In genomic region chr6:26420607-26421235, GRCh38 we compare ENCODE assay signal across 8 cellular contexts. TPM values are rescaled to one million over a fixed set of nuclear protein-coding genes. Genes with fewer than 3 reads are reported as not detected.
DNase-seq lines count a peak whose midpoint lies in the region; ATAC-seq, FAIRE-seq and TF ChIP-seq lines count a peak whose summit lies in the region.

No MANE protein-coding gene starts in this region.

- no peak overlapping the region for H3K4me3 Mint-ChIP-seq in WTC11
- no peak overlapping the region for H3K4me3 Mint-ChIP-seq in activated T-helper 2 cell treated with anti-CD3 and anti-CD28 coated beads, Interferon-gamma antibody, Interleukin-2, Interleukin-4, amounts not matched to agents 10 μg/mL and 5 μg/mL and 100 μg/mL, durations not matched to agents 14 hours and 24 hours and 36 hours (ENCODE audit: low read depth)

- H3K9me3 Mint-ChIP-seq in WTC11: peaks cover 29% of the 10 kb centered on the region
- peaks cover 29% of the 10 kb centered on the region for H3K9me3 Mint-ChIP-seq in activated T-helper 2 cell treated with anti-CD3 and anti-CD28 coated beads, Interferon-gamma antibody, Interleukin-2, Interleukin-4, amounts not matched to agents 10 μg/mL and 5 μg/mL and 100 μg/mL, durations not matched to agents 14 hours and 24 hours and 36 hours

- FAIRE-seq in HTR-8/SVneo (lab: Jason Lieb, UNC): no peak

- ATAC-seq in WTC11 (peak; percentile 38), foreskin keratinocyte (peak; percentile 11), GM21737 (IDR thresholded peaks at IDR 0.05; ENCODE audit: unreplicated experiment) (no peak)

- intact Hi-C loops in activated T-helper 2 cell treated with anti-CD3 and anti-CD28 coated beads, Interferon-gamma antibody, Interleukin-2, Interleukin-4, amounts not matched to agents 10 μg/mL and 5 μg/mL and 100 μg/mL, durations not matched to agents 14 hours and 24 hours and 36 hours (cut with micrococcal nuclease): loop anchor here (2.0 to 5.0 kb wide), 4 partner anchors 20 to 78 kb away; partner anchors contain the start of genes BTN2A1, BTN2A2 and BTN3A3

- DNase-seq in stimulated activated CD4-positive, alpha-beta T cell treated with anti-CD3 and anti-CD28 coated beads, Interleukin-12 subunit alpha, Interleukin-12 subunit beta, amount 100 ng/mL, for 4 hours: peak; percentile 12
- no peak for DNase-seq in stimulated activated CD4-positive, alpha-beta T cell treated with anti-CD3 and anti-CD28 coated beads, Interleukin-2, amount 100 ng/mL, for 48 hours
- DNase-seq in HTR-8/SVneo (ENCODE audit: insufficient read length, low spot score) (peak; percentile 32), WTC11 (ENCODE audit: low spot score) (peak; percentile 24), foreskin keratinocyte (peak in 1 of 2 donors; percentile 36), non-pigmented ciliary epithelial cell (ENCODE audit: low read depth) (peak; percentile 13)
- DNase-seq in activated T-helper 2 cell treated with anti-CD3 and anti-CD28 coated beads, Interferon-gamma antibody, Interleukin-2, Interleukin-4, amounts not matched to agents 10 μg/mL and 5 μg/mL and 100 μg/mL, durations not matched to agents 14 hours and 24 hours and 36 hours (ENCODE audit: low spot score): no peak

- no peaks in the 10 kb centered on the region for H3K27me3 ChIP-seq in foreskin keratinocyte

- TF ChIP-seq CTCF in WTC11 (IDR thresholded peaks at IDR 0.05): no peak
- TF ChIP-seq CTCF in foreskin keratinocyte (conservative IDR thresholded peaks at IDR 0.05): peak; percentile 60

- peaks cover 17% of the 10 kb centered on the region for H3K36me3 Mint-ChIP-seq in WTC11
- peaks cover 26% of the 10 kb centered on the region for H3K36me3 Mint-ChIP-seq in activated T-helper 2 cell treated with anti-CD3 and anti-CD28 coated beads, Interferon-gamma antibody, Interleukin-2, Interleukin-4, amounts not matched to agents 10 μg/mL and 5 μg/mL and 100 μg/mL, durations not matched to agents 14 hours and 24 hours and 36 hours (ENCODE audit: low read depth)

- H3K4me1 ChIP-seq in foreskin keratinocyte: peaks cover 4% of the 10 kb centered on the region

- CTCF ChIA-PET in WTC11 (lab: Charles Lee): interaction anchor here (1.0 to 2.6 kb wide), 4 partner anchors 8 to 79 kb away, joined by 3 to 25 read pairs (median 6); no protein-coding TSS in a partner anchor

- H3K27me3 Mint-ChIP-seq in WTC11 (ENCODE audit: low read depth): peaks cover 16% of the 10 kb centered on the region
- no peaks in the 10 kb centered on the region for H3K27me3 Mint-ChIP-seq in activated T-helper 2 cell treated with anti-CD3 and anti-CD28 coated beads, Interferon-gamma antibody, Interleukin-2, Interleukin-4, amounts not matched to agents 10 μg/mL and 5 μg/mL and 100 μg/mL, durations not matched to agents 14 hours and 24 hours and 36 hours (ENCODE audit: low read depth)

- no peak overlapping the region for H3K27ac ChIP-seq in foreskin keratinocyte

- POLR2A ChIA-PET in WTC11 (lab: Charles Lee): interaction anchor here (0.6 kb wide), 1 partner anchor 150 kb away, joined by 3 read pairs; a partner anchor contains a TSS

- H3K27ac Mint-ChIP-seq in WTC11: no peak overlapping the region
- H3K27ac Mint-ChIP-seq in activated T-helper 2 cell treated with anti-CD3 and anti-CD28 coated beads, Interferon-gamma antibody, Interleukin-2, Interleukin-4, amounts not matched to agents 10 μg/mL and 5 μg/mL and 100 μg/mL, durations not matched to agents 14 hours and 24 hours and 36 hours: no peak overlapping the region

- H3K4me1 Mint-ChIP-seq in WTC11: peaks cover 4% of the 10 kb centered on the region
- peaks cover 8% of the 10 kb centered on the region for H3K4me1 Mint-ChIP-seq in activated T-helper 2 cell treated with anti-CD3 and anti-CD28 coated beads, Interferon-gamma antibody, Interleukin-2, Interleukin-4, amounts not matched to agents 10 μg/mL and 5 μg/mL and 100 μg/mL, durations not matched to agents 14 hours and 24 hours and 36 hours (ENCODE audit: low read depth)

TF ChIP-seq in WTC11, 78 proteins besides CTCF, POLR2A, EP300 and RAD21:
- TF ChIP-seq GABPB1 (CRISPR knock-in tag; IDR thresholded peaks at IDR 0.05) (peak; percentile 34; the same call in 1 of the 2 replicates), MXD4 (CRISPR knock-in tag; IDR thresholded peaks at IDR 0.05; ENCODE audit: borderline replicate concordance) (no peak)

RNA-seq across cellular contexts. Expression of gene BTN3A1, which starts 18.6 kb away (rescaled TPM):
- 4.5 to 7.3 TPM (median 7.2 TPM) in 3 replicates for total RNA-seq in WTC11 (2021)
- total RNA-seq in foreskin keratinocyte: 9.5 and 12.2 TPM in 2 replicates
- polyA plus RNA-seq in foreskin keratinocyte: 4.4 and 5.2 TPM in 2 replicates
- total RNA-seq in activated T-helper 2 cell treated with anti-CD3 and anti-CD28 coated beads, Interferon-gamma antibody, Interleukin-2, Interleukin-4, amounts not matched to agents 10 μg/mL and 5 μg/mL and 100 μg/mL, durations not matched to agents 14 hours and 24 hours and 36 hours: 34.8 and 38.6 TPM in 2 replicates

RNA-seq across cellular contexts. Expression of gene BTN3A3, which starts 19.6 kb away (rescaled TPM):
- 4.3 to 4.5 TPM (median 4.5 TPM) in 3 replicates for total RNA-seq in WTC11 (2021)
- total RNA-seq in foreskin keratinocyte: 5.0 and 5.1 TPM in 2 replicates
- polyA plus RNA-seq in foreskin keratinocyte: 2.6 and 2.7 TPM in 2 replicates
- 36.4 and 41.9 TPM in 2 replicates for total RNA-seq in activated T-helper 2 cell treated with anti-CD3 and anti-CD28 coated beads, Interferon-gamma antibody, Interleukin-2, Interleukin-4, amounts not matched to agents 10 μg/mL and 5 μg/mL and 100 μg/mL, durations not matched to agents 14 hours and 24 hours and 36 hours

RNA-seq across cellular contexts. Expression of gene BTN2A1, which starts 37.0 kb away (rescaled TPM):
- total RNA-seq in WTC11 (2021): 9.3 to 9.9 TPM (median 9.5 TPM) in 3 replicates
- 9.9 and 10.0 TPM in 2 replicates for total RNA-seq in foreskin keratinocyte
- 5.9 and 6.4 TPM in 2 replicates for polyA plus RNA-seq in foreskin keratinocyte
- total RNA-seq in activated T-helper 2 cell treated with anti-CD3 and anti-CD28 coated beads, Interferon-gamma antibody, Interleukin-2, Interleukin-4, amounts not matched to agents 10 μg/mL and 5 μg/mL and 100 μg/mL, durations not matched to agents 14 hours and 24 hours and 36 hours: 20.2 and 23.0 TPM in 2 replicates

RNA-seq across cellular contexts. Expression of gene BTN2A2, which starts 37.8 kb away (rescaled TPM):
- 15.6 to 18.0 TPM (median 16.2 TPM) in 3 replicates for total RNA-seq in WTC11 (2021)
- total RNA-seq in foreskin keratinocyte: 6.6 and 9.9 TPM in 2 replicates
- polyA plus RNA-seq in foreskin keratinocyte: 3.7 and 5.1 TPM in 2 replicates
- 23.9 and 24.6 TPM in 2 replicates for total RNA-seq in activated T-helper 2 cell treated with anti-CD3 and anti-CD28 coated beads, Interferon-gamma antibody, Interleukin-2, Interleukin-4, amounts not matched to agents 10 μg/mL and 5 μg/mL and 100 μg/mL, durations not matched to agents 14 hours and 24 hours and 36 hours

RNA-seq across cellular contexts. Expression of gene BTN3A2, which starts 55.7 kb away (rescaled TPM):
- total RNA-seq in WTC11 (2021) (3.4 to 7.4 TPM (median 7.0 TPM) in 3 replicates), foreskin keratinocyte (12.4 and 13.4 TPM in 2 replicates)
- polyA plus RNA-seq in foreskin keratinocyte: 9.2 and 9.4 TPM in 2 replicates
- 61.2 and 63.2 TPM in 2 replicates for total RNA-seq in activated T-helper 2 cell treated with anti-CD3 and anti-CD28 coated beads, Interferon-gamma antibody, Interleukin-2, Interleukin-4, amounts not matched to agents 10 μg/mL and 5 μg/mL and 100 μg/mL, durations not matched to agents 14 hours and 24 hours and 36 hours

Comparison
In these comparisons a context has a peak if more than half of its experiments do, and no peak if none do; other contexts are left out.
1. DNase-seq: peak in stimulated activated CD4-positive, alpha-beta T cell treated with anti-CD3 and anti-CD28 coated beads, Interleukin-12 subunit alpha, Interleukin-12 subunit beta, amount 100 ng/mL, for 4 hours (single experiment), HTR-8/SVneo (single experiment), WTC11 (single experiment) and non-pigmented ciliary epithelial cell (single experiment); none in stimulated activated CD4-positive, alpha-beta T cell treated with anti-CD3 and anti-CD28 coated beads, Interleukin-2, amount 100 ng/mL, for 48 hours (0 of 2) and activated T-helper 2 cell treated with anti-CD3 and anti-CD28 coated beads, Interferon-gamma antibody, Interleukin-2, Interleukin-4, amounts not matched to agents 10 μg/mL and 5 μg/mL and 100 μg/mL, durations not matched to agents 14 hours and 24 hours and 36 hours (single experiment).